ENCODE assay signal across 12 cellular contexts in the genomic region with DNA sequence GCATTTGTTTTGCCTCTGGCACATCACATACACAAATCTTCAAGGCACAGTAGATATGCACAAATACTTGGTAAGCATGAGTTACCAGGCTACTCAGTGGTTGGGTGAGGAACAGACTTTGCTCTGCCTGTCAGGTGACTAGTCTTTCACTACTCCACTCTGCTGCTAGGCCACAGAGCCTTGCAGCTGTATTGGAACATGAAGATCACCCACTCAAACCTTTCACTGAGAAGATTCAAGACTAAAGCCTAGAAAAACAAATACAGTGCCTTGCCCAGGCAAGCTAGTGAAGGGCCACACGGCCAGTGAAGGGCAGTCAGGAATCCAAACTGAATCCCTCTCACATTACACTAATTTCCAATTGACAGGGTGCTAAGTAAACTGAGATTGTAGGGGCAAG. TPM values are rescaled to one million over a fixed set of nuclear protein-coding genes. Genes with fewer than 3 reads are reported as not detected.
DNase-seq lines count a peak whose midpoint lies in the region; ATAC-seq and TF ChIP-seq lines count a peak whose summit lies in the region.
"Had no signal": no experiment of that assay in that cellular context is flagged by ENCODE, and none has a peak within 500 bp of the region (broad histone marks: within the 10 kb centered on the region; RNA-seq: fewer than 3 reads in every experiment).

No MANE protein-coding gene starts in this region.

- H3K36me3 ChIP-seq in cardiac muscle cell: peaks cover 5% of the 10 kb centered on the region
- no peaks in the 10 kb centered on the region for H3K36me3 ChIP-seq in right atrium auricular region
- H3K36me3 ChIP-seq in upper lobe of right lung: no peaks in the 10 kb centered on the region

- H3K27ac ChIP-seq in cardiac muscle cell (peak overlapping the region; percentile 70), right atrium auricular region (no peak overlapping the region), upper lobe of right lung (no peak overlapping the region)

- TF ChIP-seq CTCF in cardiac muscle cell (IDR thresholded peaks at IDR 0.05; ENCODE audit: low read depth, low read length) (no peak), right atrium auricular region (IDR thresholded peaks at IDR 0.05) (no peak), epithelial cell of esophagus (IDR thresholded peaks at IDR 0.05; ENCODE audit: insufficient read depth, low read depth, low read length, missing control alignments) (no peak), upper lobe of right lung (IDR thresholded peaks at IDR 0.05) (no peak)

- H3K9me3 ChIP-seq in cardiac muscle cell (ENCODE audit: low read depth): no peaks in the 10 kb centered on the region
- H3K9me3 ChIP-seq in right atrium auricular region: no peaks in the 10 kb centered on the region
- no peaks in the 10 kb centered on the region for H3K9me3 ChIP-seq in upper lobe of right lung
- H3K9me3 ChIP-seq: gastrocnemius medialis had no signal

- H3K4me3 ChIP-seq in cardiac muscle cell: no peak overlapping the region
- H3K4me3 ChIP-seq in right atrium auricular region: no peak overlapping the region
- H3K4me3 ChIP-seq in epithelial cell of esophagus (ENCODE audit: low read length): no peak overlapping the region
- no peak overlapping the region for H3K4me3 ChIP-seq in upper lobe of right lung
- H3K4me3 ChIP-seq: gastrocnemius medialis had no signal

- no peak for DNase-seq in cardiac muscle cell (ENCODE audit: low read depth in 1 of 2, low spot score in 1 of 2)
- no peak for DNase-seq in right atrium auricular region (ENCODE audit: low spot score)
- peak; percentile 31 for DNase-seq in epithelial cell of esophagus (ENCODE audit: low read depth)
- DNase-seq in upper lobe of right lung: no peak
- DNase-seq in OCI-M2 (lab: John Stamatoyannopoulos, UW; ENCODE audit: unreplicated experiment): no peak
- DNase-seq: activated CD8-positive, alpha-beta memory T cell treated with anti-CD3 and anti-CD28 coated beads, Interleukin-2, amount 50 U/mL, for 48 hours; gastrocnemius medialis; NCI-H345; stimulated activated naive CD8-positive, alpha-beta T cell treated with anti-CD3 and anti-CD28 coated beads, Interleukin-15, amount 100 ng/mL, for 72 hours had no signal

- H3K4me1 ChIP-seq in cardiac muscle cell (ENCODE audit: low read depth): peaks cover 14% of the 10 kb centered on the region
- peaks cover 0 to 6% of the 10 kb centered on the region in 2 donors for H3K4me1 ChIP-seq in right atrium auricular region
- peaks cover 14% of the 10 kb centered on the region for H3K4me1 ChIP-seq in upper lobe of right lung

- intact Hi-C loops in upper lobe of right lung (cut with DNase I): no loop called here

- H3K27me3 ChIP-seq in cardiac muscle cell (no peaks in the 10 kb centered on the region), right atrium auricular region (no peaks in the 10 kb centered on the region), upper lobe of right lung (no peaks in the 10 kb centered on the region)
- H3K27me3 ChIP-seq: gastrocnemius medialis had no signal

- ATAC-seq in HG03460 (IDR thresholded peaks at IDR 0.05; ENCODE audit: unreplicated experiment) (peak; percentile 63), upper lobe of right lung (peak; percentile 83), HG03196 (IDR thresholded peaks at IDR 0.05; ENCODE audit: unreplicated experiment) (no peak)
- no peak for ATAC-seq in activated CD4-positive, CD25-positive, alpha-beta regulatory T cell treated with anti-CD3 and anti-CD28 coated beads, Interleukin-2, amount 50 U/mL, for 24 hours
- ATAC-seq: gastrocnemius medialis; stimulated activated naive CD8-positive, alpha-beta T cell treated with anti-CD3 and anti-CD28 coated beads, Interleukin-15, amount 100 ng/mL, for 72 hours had no signal

RNA-seq across cellular contexts. Expression of a gene that starts 47.0 kb away (rescaled TPM):
- total RNA-seq in cardiac muscle cell (8.0 and 9.2 TPM in 2 replicates), right atrium auricular region (10 to 100 TPM in 1 of 2 donors, 1 to 10 TPM in 1; 6.3 to 25.0 TPM), upper lobe of right lung (25.9 TPM)
- polyA plus RNA-seq in cardiac muscle cell: 41.6 and 44.7 TPM in 2 replicates

Comparison
In these comparisons a context has a peak if more than half of its experiments do, and no peak if none do; other contexts are left out.
1. ATAC-seq: peak in HG03460 (single experiment) and upper lobe of right lung (single experiment); none in activated CD4-positive, CD25-positive, alpha-beta regulatory T cell treated with anti-CD3 and anti-CD28 coated beads, Interleukin-2, amount 50 U/mL, for 24 hours (0 of 2) and HG03196 (single experiment).